ENCODE assay signal across 12 cellular contexts in the genomic region with DNA sequence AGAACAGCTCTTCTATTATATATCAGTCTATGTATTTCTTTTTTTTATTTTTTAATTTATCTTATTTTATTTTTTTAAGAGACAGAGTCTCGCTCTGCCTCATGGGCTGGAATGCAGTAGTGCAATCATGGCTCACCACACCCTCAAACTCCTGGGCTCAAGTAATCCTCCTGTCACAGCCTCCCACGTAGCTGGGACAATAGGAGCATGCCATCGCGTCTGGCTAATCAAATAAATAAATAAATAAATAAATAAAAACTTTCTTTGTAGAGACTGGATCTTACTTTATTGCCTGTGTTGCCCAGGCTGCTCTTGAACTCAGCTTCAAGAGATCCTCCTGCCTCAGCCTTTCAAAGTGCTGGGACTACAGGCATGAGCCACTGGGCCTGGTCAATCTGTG.
DNase-seq lines count a peak whose midpoint lies in the region; ATAC-seq and TF ChIP-seq lines count a peak whose summit lies in the region.
"Had no signal": no experiment of that assay in that cellular context is flagged by ENCODE, and none has a peak within 500 bp of the region (broad histone marks: within the 10 kb centered on the region; RNA-seq: fewer than 3 reads in every experiment).

No MANE protein-coding gene starts in this region.

- no peak overlapping the region; the same call in 1 of the 2 replicates for H3K9ac ChIP-seq in PC-3 (ENCODE audit: low read length)

- H3K79me2 ChIP-seq in PC-3 (ENCODE audit: low read length): peaks cover 91% of the 10 kb centered on the region

- no peaks in the 10 kb centered on the region for H3F3A ChIP-seq in PC-3 (ENCODE audit: low read length, unreplicated experiment)

- no peaks in the 10 kb centered on the region for H3K27me3 ChIP-seq in PC-3 (ENCODE audit: low read length)
- H3K27me3 ChIP-seq in muscle layer of duodenum (ENCODE audit: low read depth, low read length): no peaks in the 10 kb centered on the region

- H3K4me2 ChIP-seq in PC-3 (ENCODE audit: low read length): peak overlapping the region; percentile 56; the same call in 1 of the 2 replicates

- H3K9me2 ChIP-seq in PC-3 (replicated peaks; ENCODE audit: low read length): no peaks in the 10 kb centered on the region

- H3K4me1 ChIP-seq in PC-3 (ENCODE audit: insufficient read depth, low read length) (peaks cover 21% of the 10 kb centered on the region), muscle layer of duodenum (ENCODE audit: control insufficient read depth in 1 of 2, insufficient read depth in 2 of 2, low read length in 2 of 2) (peaks cover 57 to 88% of the 10 kb centered on the region in 2 donors)

- peak; percentile 58 for DNase-seq in AG10803 (ENCODE audit: low read depth)
- peak; percentile 45 for DNase-seq in PC-3
- DNase-seq in epithelial cell of prostate (ENCODE audit: low read depth, low spot score): no peak
- no peak for DNase-seq in AG20443 (ENCODE audit: low spot score)
- no peak for DNase-seq in NCI-H2196 treated with DMSO at 0.1 percent for 48 hours (lab: John Stamatoyannopoulos, UW; ENCODE audit: unreplicated experiment)
- DNase-seq in SK-N-DZ (ENCODE audit: low spot score): no peak
- DNase-seq: activated CD4-positive, alpha-beta T cell treated with anti-CD3 and anti-CD28 coated beads for 48 hours; activated naive CD4-positive, alpha-beta T cell treated with anti-CD3 and anti-CD28 coated beads for 36 hours; effector memory CD4-positive, alpha-beta T cell; small intestine had no signal

- POLR2A ChIA-PET in PC-3 (lab: Charles Lee; ENCODE audit: unreplicated experiment): no interaction called here

- H2AFZ ChIP-seq in PC-3 (ENCODE audit: low read length): no peak overlapping the region

- BruUV-seq in PC-3 (replicated peaks; lab: Mats Ljungman, UMichigan): no TSS peak

- 0 out of 2 replicates have a peak, but pooled peaks cover 7% of the 10 kb centered on the region for H4K20me1 ChIP-seq in PC-3 (ENCODE audit: low read length)

- H3K36me3 ChIP-seq in PC-3 (ENCODE audit: low read depth, low read length) (no peaks in the 10 kb centered on the region), muscle layer of duodenum (ENCODE audit: control insufficient read depth in 1 of 2, insufficient read depth in 2 of 2, low read length in 2 of 2) (no peaks in the 10 kb centered on the region)

- TF ChIP-seq CTCF in AG10803 (conservative IDR thresholded peaks at IDR 0.05; ENCODE audit: low read length) (no peak), PC-3 (conservative IDR thresholded peaks at IDR 0.05; ENCODE audit: low read depth, low read length) (no peak)

- H3K4me3 ChIP-seq in AG10803 (ENCODE audit: low read length) (no peak overlapping the region), PC-3 (ENCODE audit: low read length) (no peak overlapping the region), muscle layer of duodenum (ENCODE audit: low read depth in 1 of 2, low read length in 2 of 2) (no peak overlapping the region)

- H3K9me3 ChIP-seq in PC-3 (ENCODE audit: low read length): no peaks in the 10 kb centered on the region
- no peaks in the 10 kb centered on the region for H3K9me3 ChIP-seq in muscle layer of duodenum (ENCODE audit: control insufficient read depth in 1 of 2, low read length in 2 of 2)

- CTCF ChIA-PET in PC-3 (lab: Charles Lee): no interaction called here

- peak; percentile 52 for ATAC-seq in PC-3
- no peak for ATAC-seq in HG03571 (IDR thresholded peaks at IDR 0.05; ENCODE audit: unreplicated experiment)

- intact Hi-C loops in PC-3 (cut with micrococcal nuclease): loop anchor here (2.0 kb wide), 1 partner anchor 22 kb away; no protein-coding TSS in a partner anchor

- H3K27ac ChIP-seq in PC-3 (ENCODE audit: low read length) (peak overlapping the region; percentile 35; the same call in 1 of the 2 replicates), epithelial cell of prostate (peak overlapping the region; percentile 95), muscle layer of duodenum (ENCODE audit: low read length) (peak overlapping the region; percentile 54)

Comparison
In these comparisons a context has a peak if more than half of its experiments do, and no peak if none do; other contexts are left out.
1. DNase-seq: peak in AG10803 (single experiment) and PC-3 (single experiment); none in epithelial cell of prostate (single experiment), AG20443 (single experiment), NCI-H2196 treated with DMSO at 0.1 percent for 48 hours (single experiment) and SK-N-DZ (single experiment).
2. H3K27ac ChIP-seq: peak in every context shown above with its lines; median percentile 95 in epithelial cell of prostate; 54 in muscle layer of duodenum; 35 in PC-3.